ENCODE assay signal across 12 cellular contexts in the genomic region with DNA sequence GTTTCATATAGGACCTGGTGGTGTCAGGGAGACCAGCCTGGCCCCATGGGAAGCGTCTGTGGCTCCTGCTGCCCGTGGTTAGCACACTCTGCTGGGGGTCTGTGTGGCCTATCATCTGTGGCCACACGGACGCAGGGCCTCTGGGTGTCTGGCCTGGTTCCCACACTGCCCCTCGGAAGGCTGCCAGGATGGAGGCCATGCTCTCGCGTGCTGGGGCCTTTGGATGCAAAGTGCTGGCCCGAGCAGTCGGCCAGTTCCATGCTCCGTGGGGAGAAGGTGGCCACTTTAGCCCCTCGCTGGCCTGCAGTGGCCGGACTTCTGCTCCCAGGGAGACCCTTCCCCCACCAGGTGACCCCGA. TPM values are rescaled to one million over a fixed set of nuclear protein-coding genes. Genes with fewer than 3 reads are reported as not detected.
"Had no signal": no experiment of that assay in that cellular context is flagged by ENCODE, and none has a peak within 500 bp of the region (broad histone marks: within the 10 kb centered on the region; RNA-seq: fewer than 3 reads in every experiment).

No MANE protein-coding gene starts in this region.

- H3K9me3 ChIP-seq: adrenal gland had no signal

- H3K4me3 ChIP-seq: adrenal gland, esophagus muscularis mucosa, lower lobe of right lung, tibial nerve had no signal

- DNase-seq: activated CD8-positive, alpha-beta T cell treated with anti-CD3 and anti-CD28 coated beads for 36 hours; activated naive CD4-positive, alpha-beta T cell treated with anti-CD3 and anti-CD28 coated beads for 36 hours; glutamatergic neuron; hypothalamus; kidney glomerular epithelial cell; stimulated activated CD4-positive, alpha-beta T cell treated with anti-CD3 and anti-CD28 coated beads, Interleukin-2, amount 100 ng/mL, for 48 hours; T-helper 9 cell had no signal

- H3K36me3 ChIP-seq: adrenal gland, esophagus muscularis mucosa, tibial nerve had no signal

- H3K27me3 ChIP-seq: adrenal gland, tibial nerve had no signal

- H3K4me1 ChIP-seq: adrenal gland, lower lobe of right lung, tibial nerve had no signal

- H3K27ac ChIP-seq: adrenal gland, esophagus muscularis mucosa, lower lobe of right lung, tibial nerve had no signal

- ATAC-seq: activated CD8-positive, alpha-beta T cell treated with anti-CD3 and anti-CD28 coated beads for 36 hours had no signal

RNA-seq across cellular contexts. Expression of a gene that starts 20.8 kb away (rescaled TPM):
- total RNA-seq: myocyte had no signal
